ENCODE assay signal across 17 cellular contexts in the genomic region with DNA sequence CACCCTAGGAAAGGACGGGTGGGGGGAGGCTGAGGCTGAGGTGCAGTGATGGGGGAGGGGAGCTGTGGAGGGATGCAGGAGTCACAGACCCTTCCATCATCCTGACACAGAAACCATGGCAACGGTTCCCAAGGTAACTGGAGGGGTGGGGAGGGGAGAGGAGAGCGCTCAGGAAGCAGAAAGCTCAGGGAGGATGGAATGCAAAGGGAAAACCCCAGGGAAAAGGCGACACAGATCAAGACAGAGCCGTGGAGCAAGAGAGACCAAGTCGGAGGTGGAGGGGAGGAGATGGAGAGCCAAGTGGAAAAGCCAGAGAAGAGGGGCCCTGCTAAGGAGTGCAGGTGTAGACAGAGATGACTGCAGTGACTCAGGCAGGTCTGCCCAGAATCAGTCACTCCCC. TPM values are rescaled to one million over a fixed set of nuclear protein-coding genes. Genes with fewer than 3 reads are reported as not detected.
A peak's percentile ranks its signal among the peaks of the same experiment; 100 is the strongest.
DNase-seq lines count a peak whose midpoint lies in the region; ATAC-seq, FAIRE-seq and TF ChIP-seq lines count a peak whose summit lies in the region.
"Had no signal": no experiment of that assay in that cellular context is flagged by ENCODE, and none has a peak within 500 bp of the region (broad histone marks: within the 10 kb centered on the region; RNA-seq: fewer than 3 reads in every experiment).

No MANE protein-coding gene starts in this region.

- no peaks in the 10 kb centered on the region for H3K4me1 Mint-ChIP-seq in activated CD8-positive, alpha-beta memory T cell treated with anti-CD3 and anti-CD28 coated beads, Interleukin-2, amount 10 ng/mL, durations not matched to agents 7 days and 5 days
- H3K4me1 Mint-ChIP-seq: IgD-negative memory B cell had no signal

- no peak overlapping the region for H3K4me3 Mint-ChIP-seq in activated CD8-positive, alpha-beta memory T cell treated with anti-CD3 and anti-CD28 coated beads, Interleukin-2, amount 10 ng/mL, durations not matched to agents 7 days and 5 days
- H3K4me3 Mint-ChIP-seq: B cell; CD4-positive, alpha-beta T cell; IgD-negative memory B cell had no signal

- no peak for ATAC-seq in GM21528 (IDR thresholded peaks at IDR 0.05; ENCODE audit: low FRiP score, unreplicated experiment)
- no peak for ATAC-seq in activated CD8-positive, alpha-beta memory T cell treated with anti-CD3 and anti-CD28 coated beads, Interleukin-2, amount 10 ng/mL, durations not matched to agents 7 days and 5 days

- no peak overlapping the region for H3K27ac Mint-ChIP-seq in activated CD8-positive, alpha-beta memory T cell treated with anti-CD3 and anti-CD28 coated beads, Interleukin-2, amount 10 ng/mL, durations not matched to agents 7 days and 5 days
- H3K27ac Mint-ChIP-seq: B cell; CD4-positive, alpha-beta T cell had no signal

- CTCF ChIA-PET in activated CD8-positive, alpha-beta memory T cell treated with anti-CD3 and anti-CD28 coated beads, Interleukin-2, amount 10 ng/mL, durations not matched to agents 7 days and 5 days (lab: Charles Lee), result no interaction called here

- DNase-seq in NCI-H82 (lab: John Stamatoyannopoulos, UW) (peak; percentile 31), NCI-H82 treated with DMSO at 0.1 percent for 48 hours (lab: John Stamatoyannopoulos, UW; ENCODE audit: unreplicated experiment) (no peak), NCI-H2227 (lab: John Stamatoyannopoulos, UW; ENCODE audit: unreplicated experiment) (peak; percentile 83), kidney (peak; percentile 22), UCSD-AML1 (lab: John Stamatoyannopoulos, UW; ENCODE audit: unreplicated experiment) (no peak)
- no peak for DNase-seq in activated CD8-positive, alpha-beta memory T cell treated with anti-CD3 and anti-CD28 coated beads, Interleukin-2, amount 10 ng/mL, durations not matched to agents 7 days and 5 days
- DNase-seq: Calu3; CD4-positive, alpha-beta T cell; NCI-H146; NCI-H510A; SJCRH30 had no signal

- H3K27ac ChIP-seq in kidney (ENCODE audit: low read depth in 2 of 2, low read length in 2 of 2), result no peak overlapping the region
- H3K27ac ChIP-seq: RWPE1 had no signal

- no peaks in the 10 kb centered on the region for H3K36me3 ChIP-seq in kidney (ENCODE audit: control insufficient read depth in 1 of 2, insufficient read depth in 2 of 2, low read length in 2 of 2)
- H3K36me3 ChIP-seq: HAP-1, SJCRH30 had no signal

- H3K9me3 ChIP-seq in kidney (ENCODE audit: control insufficient read depth in 1 of 2, low read length in 2 of 2), result no peaks in the 10 kb centered on the region
- H3K9me3 ChIP-seq: HAP-1, SJCRH30 had no signal

- no peaks in the 10 kb centered on the region for H3K4me1 ChIP-seq in kidney (ENCODE audit: control insufficient read depth in 1 of 2, insufficient read depth in 1 of 2, low read depth in 1 of 2, low read length in 2 of 2)
- H3K4me1 ChIP-seq: HAP-1 had no signal

- no peak overlapping the region for H3K4me3 ChIP-seq in kidney (ENCODE audit: low read length in 2 of 2)
- H3K4me3 ChIP-seq: HAP-1, SJCRH30 had no signal

- FAIRE-seq in kidney (lab: Jason Lieb, UNC), result no peak

- no peak overlapping the region for H3K9ac ChIP-seq in kidney (ENCODE audit: low read length in 2 of 2)

- peaks cover 4% of the 10 kb centered on the region for H3K27me3 Mint-ChIP-seq in activated CD8-positive, alpha-beta memory T cell treated with anti-CD3 and anti-CD28 coated beads, Interleukin-2, amount 10 ng/mL, durations not matched to agents 7 days and 5 days

- no peaks in the 10 kb centered on the region for H3K36me3 Mint-ChIP-seq in activated CD8-positive, alpha-beta memory T cell treated with anti-CD3 and anti-CD28 coated beads, Interleukin-2, amount 10 ng/mL, durations not matched to agents 7 days and 5 days

- intact Hi-C loops in kidney (cut with DNase I), result no loop called here

- no peak for TF ChIP-seq CTCF in kidney (IDR thresholded peaks at IDR 0.05; ENCODE audit: borderline replicate concordance, extremely low read depth, insufficient read depth)

- no peaks in the 10 kb centered on the region for H3K9me3 Mint-ChIP-seq in activated CD8-positive, alpha-beta memory T cell treated with anti-CD3 and anti-CD28 coated beads, Interleukin-2, amount 10 ng/mL, durations not matched to agents 7 days and 5 days (ENCODE audit: low read depth)
- H3K9me3 Mint-ChIP-seq: CD4-positive, alpha-beta T cell had no signal

RNA-seq across cellular contexts. Expression of gene L1CAM, which starts 14.5 kb away (rescaled TPM):
- 71.9 TPM for total RNA-seq in kidney
- polyA plus RNA-seq in kidney (ENCODE audit: insufficient read depth, low read depth, low replicate concordance), result 26.1 TPM
- 1 to 10 TPM; 3.6 to 4.9 TPM for total RNA-seq in activated CD8-positive, alpha-beta memory T cell treated with anti-CD3 and anti-CD28 coated beads, Interleukin-2, amount 10 ng/mL, durations not matched to agents 7 days and 5 days

RNA-seq across cellular contexts. Expression of gene AVPR2, which starts 33.0 kb away (rescaled TPM):
- 2.3 TPM for total RNA-seq in kidney
- 22.1 TPM for polyA plus RNA-seq in kidney (ENCODE audit: insufficient read depth, low read depth, low replicate concordance)
- total RNA-seq in activated CD8-positive, alpha-beta memory T cell treated with anti-CD3 and anti-CD28 coated beads, Interleukin-2, amount 10 ng/mL, durations not matched to agents 7 days and 5 days, result not detected
- total RNA-seq: B cell; Calu3; CD4-positive, alpha-beta T cell; HT1080; SJCRH30 had no signal
- polyA plus RNA-seq: IgD-negative memory B cell had no signal

RNA-seq across cellular contexts. Expression of gene PDZD4, which starts 41.1 kb away (rescaled TPM):
- 7.0 TPM for total RNA-seq in kidney
- 4.7 TPM for polyA plus RNA-seq in kidney (ENCODE audit: insufficient read depth, low read depth, low replicate concordance)
- total RNA-seq in activated CD8-positive, alpha-beta memory T cell treated with anti-CD3 and anti-CD28 coated beads, Interleukin-2, amount 10 ng/mL, durations not matched to agents 7 days and 5 days, result under 1 TPM; 0.07 to 0.12 TPM
- total RNA-seq: B cell had no signal

RNA-seq across cellular contexts. Expression of gene ARHGAP4, which starts 54.6 kb away (rescaled TPM):
- 73.0 TPM for total RNA-seq in kidney
- polyA plus RNA-seq in kidney (ENCODE audit: insufficient read depth, low read depth, low replicate concordance), result 38.3 TPM
- 100 to 1,000 TPM; 188 to 300 TPM for total RNA-seq in activated CD8-positive, alpha-beta memory T cell treated with anti-CD3 and anti-CD28 coated beads, Interleukin-2, amount 10 ng/mL, durations not matched to agents 7 days and 5 days

Comparison
In these comparisons a context has a peak if more than half of its experiments do, and no peak if none do; other contexts are left out.
1. DNase-seq: peak in NCI-H82 (single experiment), NCI-H2227 (single experiment) and kidney (single experiment); none in NCI-H82 treated with DMSO at 0.1 percent for 48 hours (single experiment), activated CD8-positive, alpha-beta memory T cell treated with anti-CD3 and anti-CD28 coated beads, Interleukin-2, amount 10 ng/mL, durations not matched to agents 7 days and 5 days (single experiment) and UCSD-AML1 (single experiment).
2. RNA of gene L1CAM, which starts 14.5 kb away (total RNA-seq): 71.9 TPM in kidney (single experiment); 3.6 to 4.9 TPM in activated CD8-positive, alpha-beta memory T cell treated with anti-CD3 and anti-CD28 coated beads, Interleukin-2, amount 10 ng/mL, durations not matched to agents 7 days and 5 days; every median in the first group is over 10 times any median in the second.